In the genomic region with DNA sequence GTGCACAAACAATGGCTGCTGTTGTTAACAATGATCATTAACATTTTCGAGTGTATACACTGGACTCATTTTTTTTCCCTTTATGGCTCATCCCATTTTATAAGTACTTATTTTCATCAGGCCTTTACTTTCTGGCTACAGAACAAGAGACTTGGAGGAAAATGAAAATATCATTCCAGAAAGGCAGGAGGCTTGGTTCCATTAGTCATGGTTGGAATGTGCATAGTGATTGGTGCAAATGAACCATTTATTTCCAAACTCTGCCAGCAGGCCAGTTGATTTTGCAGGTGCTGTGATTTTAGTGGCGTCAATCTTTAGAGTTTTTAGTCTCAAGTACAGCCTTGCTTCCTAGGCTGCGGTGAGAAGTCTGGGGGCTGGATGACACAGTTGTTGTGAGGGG, we compare ENCODE assay signal across 1 cellular context.
TF ChIP-seq lines count a peak whose summit lies in the region.

No MANE protein-coding gene starts in this region.

TF ChIP-seq in GM23338, 12 proteins besides CTCF, POLR2A, EP300 and RAD21 (continued from another document):
- TF ChIP-seq, protein P1, sequence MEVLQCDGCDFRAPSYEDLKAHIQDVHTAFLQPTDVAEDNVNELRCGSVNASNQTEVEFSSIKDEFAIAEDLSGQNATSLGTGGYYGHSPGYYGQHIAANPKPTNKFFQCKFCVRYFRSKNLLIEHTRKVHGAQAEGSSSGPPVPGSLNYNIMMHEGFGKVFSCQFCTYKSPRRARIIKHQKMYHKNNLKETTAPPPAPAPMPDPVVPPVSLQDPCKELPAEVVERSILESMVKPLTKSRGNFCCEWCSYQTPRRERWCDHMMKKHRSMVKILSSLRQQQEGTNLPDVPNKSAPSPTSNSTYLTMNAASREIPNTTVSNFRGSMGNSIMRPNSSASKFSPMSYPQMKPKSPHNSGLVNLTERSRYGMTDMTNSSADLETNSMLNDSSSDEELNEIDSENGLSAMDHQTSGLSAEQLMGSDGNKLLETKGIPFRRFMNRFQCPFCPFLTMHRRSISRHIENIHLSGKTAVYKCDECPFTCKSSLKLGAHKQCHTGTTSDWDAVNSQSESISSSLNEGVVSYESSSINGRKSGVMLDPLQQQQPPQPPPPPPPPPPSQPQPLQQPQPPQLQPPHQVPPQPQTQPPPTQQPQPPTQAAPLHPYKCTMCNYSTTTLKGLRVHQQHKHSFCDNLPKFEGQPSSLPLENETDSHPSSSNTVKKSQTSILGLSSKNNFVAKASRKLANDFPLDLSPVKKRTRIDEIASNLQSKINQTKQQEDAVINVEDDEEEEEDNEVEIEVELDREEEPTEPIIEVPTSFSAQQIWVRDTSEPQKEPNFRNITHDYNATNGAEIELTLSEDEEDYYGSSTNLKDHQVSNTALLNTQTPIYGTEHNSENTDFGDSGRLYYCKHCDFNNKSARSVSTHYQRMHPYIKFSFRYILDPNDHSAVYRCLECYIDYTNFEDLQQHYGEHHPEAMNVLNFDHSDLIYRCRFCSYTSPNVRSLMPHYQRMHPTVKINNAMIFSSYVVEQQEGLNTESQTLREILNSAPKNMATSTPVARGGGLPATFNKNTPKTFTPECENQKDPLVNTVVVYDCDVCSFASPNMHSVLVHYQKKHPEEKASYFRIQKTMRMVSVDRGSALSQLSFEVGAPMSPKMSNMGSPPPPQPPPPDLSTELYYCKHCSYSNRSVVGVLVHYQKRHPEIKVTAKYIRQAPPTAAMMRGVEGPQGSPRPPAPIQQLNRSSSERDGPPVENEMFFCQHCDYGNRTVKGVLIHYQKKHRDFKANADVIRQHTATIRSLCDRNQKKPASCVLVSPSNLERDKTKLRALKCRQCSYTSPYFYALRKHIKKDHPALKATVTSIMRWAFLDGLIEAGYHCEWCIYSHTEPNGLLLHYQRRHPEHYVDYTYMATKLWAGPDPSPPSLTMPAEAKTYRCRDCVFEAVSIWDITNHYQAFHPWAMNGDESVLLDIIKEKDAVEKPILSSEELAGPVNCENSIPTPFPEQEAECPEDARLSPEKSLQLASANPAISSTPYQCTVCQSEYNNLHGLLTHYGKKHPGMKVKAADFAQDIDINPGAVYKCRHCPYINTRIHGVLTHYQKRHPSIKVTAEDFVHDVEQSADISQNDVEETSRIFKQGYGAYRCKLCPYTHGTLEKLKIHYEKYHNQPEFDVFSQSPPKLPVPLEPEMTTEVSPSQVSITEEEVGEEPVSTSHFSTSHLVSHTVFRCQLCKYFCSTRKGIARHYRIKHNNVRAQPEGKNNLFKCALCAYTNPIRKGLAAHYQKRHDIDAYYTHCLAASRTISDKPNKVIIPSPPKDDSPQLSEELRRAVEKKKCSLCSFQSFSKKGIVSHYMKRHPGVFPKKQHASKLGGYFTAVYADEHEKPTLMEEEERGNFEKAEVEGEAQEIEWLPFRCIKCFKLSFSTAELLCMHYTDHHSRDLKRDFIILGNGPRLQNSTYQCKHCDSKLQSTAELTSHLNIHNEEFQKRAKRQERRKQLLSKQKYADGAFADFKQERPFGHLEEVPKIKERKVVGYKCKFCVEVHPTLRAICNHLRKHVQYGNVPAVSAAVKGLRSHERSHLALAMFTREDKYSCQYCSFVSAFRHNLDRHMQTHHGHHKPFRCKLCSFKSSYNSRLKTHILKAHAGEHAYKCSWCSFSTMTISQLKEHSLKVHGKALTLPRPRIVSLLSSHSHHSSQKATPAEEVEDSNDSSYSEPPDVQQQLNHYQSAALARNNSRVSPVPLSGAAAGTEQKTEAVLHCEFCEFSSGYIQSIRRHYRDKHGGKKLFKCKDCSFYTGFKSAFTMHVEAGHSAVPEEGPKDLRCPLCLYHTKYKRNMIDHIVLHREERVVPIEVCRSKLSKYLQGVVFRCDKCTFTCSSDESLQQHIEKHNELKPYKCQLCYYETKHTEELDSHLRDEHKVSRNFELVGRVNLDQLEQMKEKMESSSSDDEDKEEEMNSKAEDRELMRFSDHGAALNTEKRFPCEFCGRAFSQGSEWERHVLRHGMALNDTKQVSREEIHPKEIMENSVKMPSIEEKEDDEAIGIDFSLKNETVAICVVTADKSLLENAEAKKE (CRISPR knock-in tag; IDR thresholded peaks at IDR 0.05): no peak
- TF ChIP-seq CREB1 (CRISPR knock-in tag; IDR thresholded peaks at IDR 0.05; ENCODE audit: low read depth): no peak
- no peak for TF ChIP-seq POLR2AphosphoS5 (IDR thresholded peaks at IDR 0.05; ENCODE audit: low read depth)
- TF ChIP-seq STAT1 (IDR thresholded peaks at IDR 0.05; ENCODE audit: unreplicated experiment): no peak
- TF ChIP-seq NANOG (IDR thresholded peaks at IDR 0.05; ENCODE audit: borderline replicate concordance): no peak
- TF ChIP-seq JUNB (IDR thresholded peaks at IDR 0.05; ENCODE audit: unreplicated experiment): no peak
- no peak for TF ChIP-seq ZNF114 (CRISPR knock-in tag; IDR thresholded peaks at IDR 0.05)
- TF ChIP-seq ZNF331 (CRISPR knock-in tag; IDR thresholded peaks at IDR 0.05; ENCODE audit: low read depth): no peak
- TF ChIP-seq, protein P2, sequence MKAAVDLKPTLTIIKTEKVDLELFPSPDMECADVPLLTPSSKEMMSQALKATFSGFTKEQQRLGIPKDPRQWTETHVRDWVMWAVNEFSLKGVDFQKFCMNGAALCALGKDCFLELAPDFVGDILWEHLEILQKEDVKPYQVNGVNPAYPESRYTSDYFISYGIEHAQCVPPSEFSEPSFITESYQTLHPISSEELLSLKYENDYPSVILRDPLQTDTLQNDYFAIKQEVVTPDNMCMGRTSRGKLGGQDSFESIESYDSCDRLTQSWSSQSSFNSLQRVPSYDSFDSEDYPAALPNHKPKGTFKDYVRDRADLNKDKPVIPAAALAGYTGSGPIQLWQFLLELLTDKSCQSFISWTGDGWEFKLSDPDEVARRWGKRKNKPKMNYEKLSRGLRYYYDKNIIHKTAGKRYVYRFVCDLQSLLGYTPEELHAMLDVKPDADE (IDR thresholded peaks at IDR 0.05): no peak
- TF ChIP-seq, protein P3, sequence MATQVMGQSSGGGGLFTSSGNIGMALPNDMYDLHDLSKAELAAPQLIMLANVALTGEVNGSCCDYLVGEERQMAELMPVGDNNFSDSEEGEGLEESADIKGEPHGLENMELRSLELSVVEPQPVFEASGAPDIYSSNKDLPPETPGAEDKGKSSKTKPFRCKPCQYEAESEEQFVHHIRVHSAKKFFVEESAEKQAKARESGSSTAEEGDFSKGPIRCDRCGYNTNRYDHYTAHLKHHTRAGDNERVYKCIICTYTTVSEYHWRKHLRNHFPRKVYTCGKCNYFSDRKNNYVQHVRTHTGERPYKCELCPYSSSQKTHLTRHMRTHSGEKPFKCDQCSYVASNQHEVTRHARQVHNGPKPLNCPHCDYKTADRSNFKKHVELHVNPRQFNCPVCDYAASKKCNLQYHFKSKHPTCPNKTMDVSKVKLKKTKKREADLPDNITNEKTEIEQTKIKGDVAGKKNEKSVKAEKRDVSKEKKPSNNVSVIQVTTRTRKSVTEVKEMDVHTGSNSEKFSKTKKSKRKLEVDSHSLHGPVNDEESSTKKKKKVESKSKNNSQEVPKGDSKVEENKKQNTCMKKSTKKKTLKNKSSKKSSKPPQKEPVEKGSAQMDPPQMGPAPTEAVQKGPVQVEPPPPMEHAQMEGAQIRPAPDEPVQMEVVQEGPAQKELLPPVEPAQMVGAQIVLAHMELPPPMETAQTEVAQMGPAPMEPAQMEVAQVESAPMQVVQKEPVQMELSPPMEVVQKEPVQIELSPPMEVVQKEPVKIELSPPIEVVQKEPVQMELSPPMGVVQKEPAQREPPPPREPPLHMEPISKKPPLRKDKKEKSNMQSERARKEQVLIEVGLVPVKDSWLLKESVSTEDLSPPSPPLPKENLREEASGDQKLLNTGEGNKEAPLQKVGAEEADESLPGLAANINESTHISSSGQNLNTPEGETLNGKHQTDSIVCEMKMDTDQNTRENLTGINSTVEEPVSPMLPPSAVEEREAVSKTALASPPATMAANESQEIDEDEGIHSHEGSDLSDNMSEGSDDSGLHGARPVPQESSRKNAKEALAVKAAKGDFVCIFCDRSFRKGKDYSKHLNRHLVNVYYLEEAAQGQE (IDR thresholded peaks at IDR 0.05; ENCODE audit: unreplicated experiment): no peak
- no peak for TF ChIP-seq EZH2 (IDR thresholded peaks at IDR 0.05; ENCODE audit: low read depth, unreplicated experiment)
